14 cellular contexts compared by ENCODE assay signal in genomic region chr19:3137139-3137538, GRCh38. TPM values are rescaled to one million over a fixed set of nuclear protein-coding genes. Genes with fewer than 3 reads are reported as not detected.
A peak's percentile ranks its signal among the peaks of the same experiment; 100 is the strongest.
DNase-seq lines count a peak whose midpoint lies in the region; ATAC-seq and TF ChIP-seq lines count a peak whose summit lies in the region.
"Had no signal": no experiment of that assay in that cellular context is flagged by ENCODE, and none has a peak within 500 bp of the region (broad histone marks: within the 10 kb centered on the region; RNA-seq: fewer than 3 reads in every experiment).

No MANE protein-coding gene starts in this region.

- peaks cover 0 to 23% of the 10 kb centered on the region in 2 donors for H3K4me1 ChIP-seq in adrenal gland (replicated peaks in 1 of 2)
- H3K4me1 ChIP-seq in right lobe of liver = no peaks in the 10 kb centered on the region
- H3K4me1 ChIP-seq: Caco-2 had no signal

- H3K4me3 Mint-ChIP-seq in stimulated activated naive CD8-positive, alpha-beta T cell treated with anti-CD3 and anti-CD28 coated beads, Interleukin-15, Interleukin-2, amounts not matched to agents 100 ng/mL and 50 ng/mL, for 24 hours = peak overlapping the region; percentile 73

- H3K36me3 ChIP-seq in adrenal gland (replicated peaks in 1 of 2) = no peaks in the 10 kb centered on the region
- H3K36me3 ChIP-seq in right lobe of liver = no peaks in the 10 kb centered on the region
- H3K36me3 ChIP-seq: cardiac muscle cell had no signal

- peaks cover 5% of the 10 kb centered on the region for H3K27me3 Mint-ChIP-seq in stimulated activated naive CD8-positive, alpha-beta T cell treated with anti-CD3 and anti-CD28 coated beads, Interleukin-15, Interleukin-2, amounts not matched to agents 100 ng/mL and 50 ng/mL, for 24 hours

- no peak for ATAC-seq in stimulated activated naive CD8-positive, alpha-beta T cell treated with anti-CD3 and anti-CD28 coated beads, Interleukin-15, Interleukin-2, amounts not matched to agents 100 U/mL and 50 U/mL, for 24 hours
- ATAC-seq in right lobe of liver = peak in 2 of 4 donors; percentile 7 to 34
- no peak for ATAC-seq in left lobe of liver
- no peak for ATAC-seq in SK-N-SH treated with all-trans-retinoic acid at 6 μM for 48 hours

- TF ChIP-seq POLR2A in adrenal gland (IDR thresholded peaks at IDR 0.05) (no peak), right lobe of liver (IDR thresholded peaks at IDR 0.05) (no peak)

- H3K36me3 Mint-ChIP-seq in stimulated activated naive CD8-positive, alpha-beta T cell treated with anti-CD3 and anti-CD28 coated beads, Interleukin-15, Interleukin-2, amounts not matched to agents 100 ng/mL and 50 ng/mL, for 24 hours (ENCODE audit: low read depth) = no peaks in the 10 kb centered on the region

- H3K27ac Mint-ChIP-seq in stimulated activated naive CD8-positive, alpha-beta T cell treated with anti-CD3 and anti-CD28 coated beads, Interleukin-15, Interleukin-2, amounts not matched to agents 100 ng/mL and 50 ng/mL, for 24 hours = no peak overlapping the region

- peaks cover 52% of the 10 kb centered on the region for H3K4me1 Mint-ChIP-seq in stimulated activated naive CD8-positive, alpha-beta T cell treated with anti-CD3 and anti-CD28 coated beads, Interleukin-15, Interleukin-2, amounts not matched to agents 100 ng/mL and 50 ng/mL, for 24 hours (ENCODE audit: low read depth)

- peaks cover 0 to 4% (median 0%) of the 10 kb centered on the region in 3 donors for H3K9me3 ChIP-seq in adrenal gland (replicated peaks in 1 of 3)
- no peaks in the 10 kb centered on the region for H3K9me3 ChIP-seq in right lobe of liver
- H3K9me3 ChIP-seq: Caco-2 had no signal

- intact Hi-C loops in adrenal gland (cut with DNase I) (no loop called here), right lobe of liver (cut with DNase I) (no loop called here)

- TF ChIP-seq CTCF in adrenal gland (IDR thresholded peaks at IDR 0.05) (no peak), right lobe of liver (IDR thresholded peaks at IDR 0.05) (no peak)

- H3K27me3 ChIP-seq in adrenal gland (no peaks in the 10 kb centered on the region), right lobe of liver (no peaks in the 10 kb centered on the region)
- H3K27me3 ChIP-seq: cardiac muscle cell had no signal

- H3K4me3 ChIP-seq in adrenal gland (peak overlapping the region in 1 of 4 donors; percentile 42), right lobe of liver (peak overlapping the region in 1 of 3 donors; percentile 18)
- H3K4me3 ChIP-seq: cardiac muscle cell, SK-N-MC had no signal

- H3K9me3 Mint-ChIP-seq in stimulated activated naive CD8-positive, alpha-beta T cell treated with anti-CD3 and anti-CD28 coated beads, Interleukin-15, Interleukin-2, amounts not matched to agents 100 ng/mL and 50 ng/mL, for 24 hours = peaks cover 5% of the 10 kb centered on the region

- DNase-seq in stimulated activated naive CD8-positive, alpha-beta T cell treated with anti-CD3 and anti-CD28 coated beads, Interleukin-15, Interleukin-2, amounts not matched to agents 100 U/mL and 50 U/mL, for 24 hours = no peak
- peak in 2 of 7 donors; percentile 32 to 67 for DNase-seq in adrenal gland
- DNase-seq in right lobe of liver = no peak
- no peak for DNase-seq in left lobe of liver (ENCODE audit: low spot score)
- DNase-seq in NCI-H1092 (lab: John Stamatoyannopoulos, UW) = no peak
- DNase-seq in 8988T = no peak
- DNase-seq: activated CD4-positive, alpha-beta T cell treated with anti-CD3 and anti-CD28 coated beads, Interleukin-2, amount 50 U/mL, for 48 hours; Caco-2; IMR-90; substantia nigra had no signal

- H3K27ac ChIP-seq in adrenal gland (peak overlapping the region in 4 of 5 donors; percentile 25 to 84 (median 52)), right lobe of liver (peak overlapping the region in 2 of 3 donors; percentile 29 to 80)
- H3K27ac ChIP-seq: cardiac muscle cell, SK-N-MC had no signal

- WGBS in adrenal gland, 4 donors = 31 to 46% (median 38%) methylated on average over 6 to 7 of the region's 7 CpGs
- 15% methylated on average over 5 of the region's 7 CpGs for WGBS in right lobe of liver (ENCODE audit: insufficient coverage, low coverage, low lambda C conversion rate, missing lambda C conversion rate)

TF ChIP-seq in SK-N-SH treated with all-trans-retinoic acid at 6 μM for 48 hours, 23 proteins besides CTCF, POLR2A, EP300 and RAD21 (continues in another document):
- TF ChIP-seq POU6F1 (CRISPR knock-in tag; IDR thresholded peaks at IDR 0.05; ENCODE audit: borderline replicate concordance, low read depth) (no peak), CSRNP3 (CRISPR knock-in tag; IDR thresholded peaks at IDR 0.05) (no peak), TOX (CRISPR knock-in tag; IDR thresholded peaks at IDR 0.05; ENCODE audit: borderline replicate concordance) (no peak), PATZ1 (CRISPR knock-in tag; IDR thresholded peaks at IDR 0.05; ENCODE audit: borderline replicate concordance) (no peak), ZFP3 (CRISPR knock-in tag; IDR thresholded peaks at IDR 0.05) (no peak), ARNTL (CRISPR knock-in tag; IDR thresholded peaks at IDR 0.05; ENCODE audit: borderline replicate concordance, low read depth) (no peak), OSR1 (CRISPR knock-in tag; IDR thresholded peaks at IDR 0.05) (no peak), ZFP30 (CRISPR knock-in tag; IDR thresholded peaks at IDR 0.05) (no peak), RARB (CRISPR knock-in tag; IDR thresholded peaks at IDR 0.05) (no peak), ZC3H10 (CRISPR knock-in tag; IDR thresholded peaks at IDR 0.05) (no peak), BACH2 (CRISPR knock-in tag; IDR thresholded peaks at IDR 0.05; ENCODE audit: borderline replicate concordance) (no peak), GLIS3 (CRISPR knock-in tag; IDR thresholded peaks at IDR 0.05) (no peak)

RNA-seq across cellular contexts. Expression of gene GNA15, which starts 1.3 kb away (rescaled TPM):
- total RNA-seq in adrenal gland (10 to 100 TPM in 4 of 8 donors, 1 to 10 TPM in 4; 4.4 to 16.3 (median 10.3) TPM), right lobe of liver (1 to 10 TPM in 2 of 6 experiments, under 1 TPM in 4; 0.31 to 3.9 (median 0.83) TPM), left lobe of liver (1.0 TPM)
- 1 to 10 TPM; 1.6 to 7.3 (median 5.8) TPM for polyA plus RNA-seq in adrenal gland
- total RNA-seq: Caco-2 had no signal
- polyA plus RNA-seq: cardiac muscle cell, IMR-90 had no signal

RNA-seq across cellular contexts. Expression of gene S1PR4, which starts 41.4 kb away (rescaled TPM):
- total RNA-seq in adrenal gland (1 to 10 TPM in 7 of 8 donors, under 1 TPM in 1; 0.81 to 5.5 (median 2.6) TPM), right lobe of liver (1 to 10 TPM in 3 of 6 experiments, under 1 TPM in 3; 0.53 to 2.2 (median 0.97) TPM), left lobe of liver (0.70 TPM)
- polyA plus RNA-seq in adrenal gland = 1 to 10 TPM in 2 of 3 donors, not detected in 1; 1.6 to 2.2 TPM
- total RNA-seq: Caco-2, cardiac muscle cell, IMR-90 had no signal
- polyA plus RNA-seq: cardiac muscle cell, IMR-90 had no signal

RNA-seq across cellular contexts. Expression of gene GNA11, which starts 43.0 kb away (rescaled TPM):
- total RNA-seq in adrenal gland = 10 to 100 TPM; 53.1 to 84.3 (median 64.4) TPM
- 10 to 100 TPM; 20.6 to 38.3 (median 35.6) TPM for polyA plus RNA-seq in adrenal gland
- total RNA-seq in right lobe of liver = 10 to 100 TPM; 19.5 to 28.0 (median 22.4) TPM
- total RNA-seq in left lobe of liver = 22.8 TPM

RNA-seq across cellular contexts. Expression of gene NCLN, which starts 48.6 kb away (rescaled TPM):
- 100 to 1,000 TPM in 4 of 8 donors, 10 to 100 TPM in 4; 51.5 to 193 (median 99.4) TPM for total RNA-seq in adrenal gland
- polyA plus RNA-seq in adrenal gland = 100 to 1,000 TPM in 1 of 3 donors, 10 to 100 TPM in 2; 57.6 to 127 (median 93.6) TPM
- 10 to 100 TPM; 32.0 to 59.9 (median 40.4) TPM for total RNA-seq in right lobe of liver
- 40.7 TPM for total RNA-seq in left lobe of liver
